Comparison of ENCODE assay signal across 28 cellular contexts in the genomic region with DNA sequence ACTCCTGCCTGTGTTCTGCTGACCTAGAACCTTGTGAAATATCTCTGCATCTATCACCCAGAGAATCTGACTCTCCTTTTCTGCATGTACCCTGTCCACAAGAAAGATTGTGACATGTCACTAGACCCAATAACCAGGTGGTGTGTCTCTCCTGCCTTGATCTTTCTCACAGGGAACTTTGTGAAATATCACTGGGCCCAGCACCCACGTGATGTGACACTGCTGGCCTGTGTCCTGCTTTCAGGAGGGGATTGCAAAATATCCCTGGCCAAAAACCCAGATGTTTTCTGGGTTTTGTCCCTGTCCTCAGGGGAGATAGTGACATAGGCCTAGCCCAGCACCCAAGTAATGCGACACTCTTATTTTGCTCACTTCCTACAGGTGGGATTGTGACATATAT.
"Had no signal": no experiment of that assay in that cellular context is flagged by ENCODE, and none has a peak within 500 bp of the region (broad histone marks: within the 10 kb centered on the region; RNA-seq: fewer than 3 reads in every experiment).

No MANE protein-coding gene starts in this region.

- H3K27me3 ChIP-seq: adrenal gland, body of pancreas, esophagus squamous epithelium, gastroesophageal sphincter had no signal

- ATAC-seq: activated naive CD8-positive, alpha-beta T cell treated with anti-CD3 and anti-CD28 coated beads, Interleukin-2, amount 50 U/mL, for 24 hours; body of pancreas; gastroesophageal sphincter; T-helper 17 cell had no signal

- DNase-seq: activated B cell treated with CpG ODN at 0.5 μM for 24 hours; activated CD4-positive, alpha-beta T cell treated with anti-CD3 and anti-CD28 coated beads for 48 hours; activated CD4-positive, alpha-beta T cell treated with anti-CD3 and anti-CD28 coated beads, Interleukin-2, amount 50 U/mL, for 1 hour; activated CD4-positive, alpha-beta T cell treated with anti-CD3 and anti-CD28 coated beads, Interleukin-2, amount 50 U/mL, for 48 hours; activated CD8-positive, alpha-beta memory T cell treated with anti-CD3 and anti-CD28 coated beads for 24 hours; activated CD8-positive, alpha-beta T cell treated with anti-CD3 and anti-CD28 coated beads for 36 hours; activated effector memory CD4-positive, alpha-beta T cell treated with anti-CD3 and anti-CD28 coated beads, Interleukin-2, amount 50 U/mL, for 16 hours; activated naive CD4-positive, alpha-beta T cell treated with anti-CD3 and anti-CD28 coated beads for 36 hours; activated naive CD8-positive, alpha-beta T cell treated with anti-CD3 and anti-CD28 coated beads for 36 hours; activated naive CD8-positive, alpha-beta T cell treated with anti-CD3 and anti-CD28 coated beads, Interleukin-2, amount 50 U/mL, for 24 hours; activated T-cell treated with anti-CD3 and anti-CD28 coated beads, Interleukin-2, amount 50 U/mL, for 48 hours; amygdala; aorta; body of pancreas; caudate nucleus; effector CD8-positive, alpha-beta T cell; esophagus squamous epithelium; foreskin melanocyte; T-helper 1 cell; T-helper 17 cell; T1000; WERI-Rb-1 had no signal

- H3K4me1 ChIP-seq: adrenal gland, body of pancreas, esophagus squamous epithelium, gastroesophageal sphincter had no signal

- H3K27ac ChIP-seq: adrenal gland, body of pancreas, epithelial cell of prostate, esophagus squamous epithelium, gastroesophageal sphincter, WERI-Rb-1 had no signal

- FAIRE-seq: colon, endometrium, endothelial cell of umbilical vein had no signal

- H3K36me3 ChIP-seq: adrenal gland, esophagus squamous epithelium, gastroesophageal sphincter, WERI-Rb-1 had no signal

- H3K4me3 ChIP-seq: adrenal gland, body of pancreas, esophagus squamous epithelium, gastroesophageal sphincter had no signal

- H3K9me3 ChIP-seq: adrenal gland, body of pancreas, esophagus squamous epithelium, gastroesophageal sphincter had no signal
